ENCODE assay signal across 28 cellular contexts in the genomic region with DNA sequence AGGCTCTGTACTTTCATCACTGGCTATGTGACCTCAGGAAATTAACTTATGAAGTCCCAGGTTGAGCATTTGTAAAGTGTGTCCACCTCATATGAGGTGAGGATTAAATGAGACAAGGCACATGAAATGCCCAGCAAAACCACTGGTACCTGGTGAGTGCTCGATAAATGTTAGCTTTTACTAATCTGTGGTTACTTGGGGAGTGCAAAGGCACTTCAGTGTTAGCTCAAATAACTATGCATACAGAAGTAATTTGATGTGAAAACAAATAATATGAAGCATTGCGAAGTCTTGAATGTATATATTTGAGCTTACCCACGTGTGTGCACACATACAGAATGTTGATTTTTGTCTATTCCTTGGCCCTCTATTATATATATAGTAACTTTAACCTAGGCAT.
"Had no signal": no experiment of that assay in that cellular context is flagged by ENCODE, and none has a peak within 500 bp of the region (broad histone marks: within the 10 kb centered on the region; RNA-seq: fewer than 3 reads in every experiment).

No MANE protein-coding gene starts in this region.

- H3K4me2 ChIP-seq: neural progenitor cell had no signal

- H3K9me3 Mint-ChIP-seq: nephron; stimulated activated memory B cell treated with anti-CD40 and anti-IgM and Interleukin-4, amounts not matched to agents 10 μg/mL and 1 μg/mL and 100 μg/mL, for 72 hours; stimulated activated naive CD8-positive, alpha-beta T cell treated with anti-CD3 and anti-CD28 coated beads, Interleukin-15, Interleukin-2, amounts not matched to agents 100 ng/mL and 50 ng/mL, for 24 hours had no signal

- H3K27me3 ChIP-seq: neural progenitor cell, ovary, right lobe of liver, sigmoid colon, stomach, thyroid gland, tibial nerve, upper lobe of left lung, vagina had no signal

- H2AFZ ChIP-seq: neural progenitor cell, parathyroid adenoma had no signal

- H3K4me1 Mint-ChIP-seq: natural killer cell; stimulated activated memory B cell treated with anti-CD40 and anti-IgM and Interleukin-4, amounts not matched to agents 10 μg/mL and 1 μg/mL and 100 μg/mL, for 72 hours had no signal

- DNase-seq: natural killer cell; occipital lobe; ovary; posterior cingulate gyrus; psoas muscle; right cardiac atrium; right lobe of liver; sigmoid colon; small intestine; stimulated activated CD4-positive, alpha-beta T cell treated with anti-CD3 and anti-CD28 coated beads, Interleukin-15, amount 100 ng/mL, for 24 hours; stimulated activated CD4-positive, alpha-beta T cell treated with anti-CD3 and anti-CD28 coated beads, Interleukin-2, amount 100 ng/mL, for 24 hours; stimulated activated CD4-positive, alpha-beta T cell treated with anti-CD3 and anti-CD28 coated beads, Interleukin-2, amount 100 ng/mL, for 48 hours; stimulated activated CD4-positive, alpha-beta T cell treated with anti-CD3 and anti-CD28 coated beads, Interleukin-4, amount 100 ng/mL, for 24 hours; stimulated activated naive CD4-positive, alpha-beta T cell treated with Interleukin-2 at 50 U/mL for 16 hours; stomach; thyroid gland; trophoblast cell; upper lobe of left lung had no signal

- H3K9me3 ChIP-seq: ovary, psoas muscle, right lobe of liver, sigmoid colon, stomach, thoracic aorta, thyroid gland, tibial nerve, upper lobe of left lung, vagina had no signal

- H3K79me2 ChIP-seq: parathyroid adenoma had no signal

- H3K27ac ChIP-seq: neural progenitor cell, ovary, parathyroid adenoma, psoas muscle, right lobe of liver, sigmoid colon, stomach, thoracic aorta, thyroid gland, tibial nerve, upper lobe of left lung, vagina had no signal

- H3K4me1 ChIP-seq: parathyroid adenoma, psoas muscle, right lobe of liver, sigmoid colon, stomach, thyroid gland, vagina had no signal

- H3K4me3 ChIP-seq: neural progenitor cell, ovary, psoas muscle, right lobe of liver, sigmoid colon, stomach, thoracic aorta, thyroid gland, tibial nerve, upper lobe of left lung, vagina had no signal

- H3K36me3 Mint-ChIP-seq: natural killer cell; neural progenitor cell; stimulated activated memory B cell treated with anti-CD40 and anti-IgM and Interleukin-4, amounts not matched to agents 10 μg/mL and 1 μg/mL and 100 μg/mL, for 72 hours had no signal

- ATAC-seq: natural killer cell; psoas muscle; right cardiac atrium; stimulated activated memory B cell treated with anti-CD40 and anti-IgM and Interleukin-4, amounts not matched to agents 10 μg/mL and 1 μg/mL and 100 μg/mL, for 72 hours had no signal

- H3K27me3 Mint-ChIP-seq: progenitor cell of endocrine pancreas; stimulated activated memory B cell treated with anti-CD40 and anti-IgM and Interleukin-4, amounts not matched to agents 10 μg/mL and 1 μg/mL and 100 μg/mL, for 72 hours; stimulated activated naive CD8-positive, alpha-beta T cell treated with anti-CD3 and anti-CD28 coated beads, Interleukin-15, Interleukin-2, amounts not matched to agents 100 ng/mL and 50 ng/mL, for 24 hours had no signal

- H3K27ac Mint-ChIP-seq: natural killer cell; nephron; neural progenitor cell; progenitor cell of endocrine pancreas; stimulated activated memory B cell treated with anti-CD40 and anti-IgM and Interleukin-4, amounts not matched to agents 10 μg/mL and 1 μg/mL and 100 μg/mL, for 72 hours; stimulated activated naive CD8-positive, alpha-beta T cell treated with anti-CD3 and anti-CD28 coated beads, Interleukin-15, Interleukin-2, amounts not matched to agents 100 ng/mL and 50 ng/mL, for 24 hours had no signal

- H3K36me3 ChIP-seq: neural progenitor cell, ovary, right lobe of liver, sigmoid colon, stomach, thoracic aorta, thyroid gland, tibial nerve, upper lobe of left lung, vagina had no signal

- FAIRE-seq: small intestine, urothelium cell line had no signal

- H3K4me3 Mint-ChIP-seq: natural killer cell; nephron; neural progenitor cell; stimulated activated memory B cell treated with anti-CD40 and anti-IgM and Interleukin-4, amounts not matched to agents 10 μg/mL and 1 μg/mL and 100 μg/mL, for 72 hours; stimulated activated naive CD8-positive, alpha-beta T cell treated with anti-CD3 and anti-CD28 coated beads, Interleukin-15, Interleukin-2, amounts not matched to agents 100 ng/mL and 50 ng/mL, for 24 hours had no signal
